21 cellular contexts compared by ENCODE assay signal in the genomic region with DNA sequence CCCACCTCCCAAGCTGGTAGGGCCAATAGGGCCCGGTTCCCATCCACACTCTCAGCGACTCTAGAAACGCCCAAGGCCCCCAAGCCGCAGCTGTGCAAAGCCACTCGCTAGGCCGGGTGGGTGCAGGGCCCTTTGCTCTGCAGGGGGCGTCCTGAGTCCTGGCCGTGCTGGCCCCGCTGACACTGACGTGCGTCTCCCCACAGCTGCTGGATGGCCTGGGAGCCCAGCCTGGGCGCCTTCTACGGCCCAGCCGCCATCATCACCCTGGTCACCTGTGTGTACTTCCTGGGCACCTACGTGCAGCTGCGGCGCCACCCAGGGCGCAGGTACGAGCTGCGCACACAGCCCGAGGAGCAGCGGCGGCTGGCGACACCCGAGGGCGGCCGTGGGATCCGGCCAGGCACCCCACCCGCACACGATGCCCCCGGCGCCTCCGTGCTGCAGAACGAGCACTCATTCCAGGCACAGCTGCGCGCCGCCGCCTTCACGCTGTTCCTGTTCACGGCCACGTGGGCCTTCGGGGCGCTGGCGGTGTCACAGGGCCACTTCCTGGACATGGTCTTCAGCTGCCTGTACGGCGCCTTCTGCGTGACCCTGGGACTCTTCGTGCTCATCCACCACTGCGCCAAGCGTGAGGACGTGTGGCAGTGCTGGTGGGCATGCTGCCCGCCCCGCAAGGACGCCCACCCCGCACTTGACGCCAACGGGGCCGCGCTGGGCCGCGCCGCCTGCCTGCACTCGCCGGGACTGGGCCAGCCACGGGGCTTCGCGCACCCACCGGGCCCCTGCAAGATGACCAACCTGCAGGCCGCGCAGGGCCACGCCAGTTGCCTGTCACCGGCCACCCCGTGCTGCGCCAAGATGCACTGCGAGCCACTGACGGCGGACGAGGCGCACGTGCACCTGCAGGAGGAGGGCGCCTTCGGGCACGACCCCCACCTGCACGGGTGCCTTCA. TPM values are rescaled to one million over a fixed set of nuclear protein-coding genes. Genes with fewer than 3 reads are reported as not detected.
DNase-seq lines count a peak whose midpoint lies in the region; ATAC-seq and TF ChIP-seq lines count a peak whose summit lies in the region.
"Had no signal": no experiment of that assay in that cellular context is flagged by ENCODE, and none has a peak within 500 bp of the region (broad histone marks: within the 10 kb centered on the region; RNA-seq: fewer than 3 reads in every experiment).

No MANE protein-coding gene starts in this region.

- no peak overlapping the region for H2BK15ac ChIP-seq in neuronal stem cell (ENCODE audit: low read length)

- in situ Hi-C loops in KBM-7 (cut with MboI; ENCODE audit: low pct_unique_long_range_greater_than_20kb, low sequenced_read_pairs) = no loop called here

- WGBS in neuronal stem cell (ENCODE audit: extremely low coverage in 2 of 2, insufficient read length in 2 of 2, insufficient replicate concordance in 1 of 2), 2 donors = no CpG with 5 or more reads among the region's 84 CpGs

- H3K14ac ChIP-seq in neuronal stem cell (ENCODE audit: low read length) = peak overlapping the region; percentile 71

- H2AFZ ChIP-seq in neuronal stem cell (ENCODE audit: low read length) = no peak overlapping the region
- H2AFZ ChIP-seq: hepatocyte had no signal

- TF ChIP-seq CTCF in left ventricle myocardium inferior (IDR thresholded peaks at IDR 0.05; ENCODE audit: borderline replicate concordance) (no peak), chondrocyte (IDR thresholded peaks at IDR 0.05) (no peak), upper lobe of right lung (IDR thresholded peaks at IDR 0.05) (no peak)

- peak overlapping the region; percentile 63 for H2AK5ac ChIP-seq in neuronal stem cell (ENCODE audit: low read depth, low read length)

- H3K4ac ChIP-seq in neuronal stem cell (ENCODE audit: low read length) = no peak overlapping the region

- no peaks in the 10 kb centered on the region for H3K9me3 Mint-ChIP-seq in chondrocyte (ENCODE audit: low read depth)
- H3K9me3 Mint-ChIP-seq: activated naive CD4-positive, alpha-beta T cell treated with anti-CD3 and anti-CD28 coated beads, Interleukin-2, amount 50 U/mL, for 72 hours; activated T-helper 1 cell treated with anti-CD3 and anti-CD28 coated beads, Interleukin-12 subunit alpha, Interleukin-12 subunit beta, Interleukin-2, Interleukin-4 antibody, amounts not matched to agents 30 ng/mL and 10 ng/mL and 1 ng/mL, durations not matched to agents 14 hours and 24 hours and 36 hours had no signal

- no peak for ATAC-seq in left cardiac atrium
- ATAC-seq in upper lobe of right lung = no peak
- ATAC-seq: left colon, SK-N-SH treated with all-trans-retinoic acid at 6 μM for 48 hours had no signal

- no peak overlapping the region for H3K4me3 Mint-ChIP-seq in chondrocyte (ENCODE audit: unreplicated experiment)
- H3K4me3 Mint-ChIP-seq: activated T-helper 1 cell treated with anti-CD3 and anti-CD28 coated beads, Interleukin-12 subunit alpha, Interleukin-12 subunit beta, Interleukin-2, Interleukin-4 antibody, amounts not matched to agents 30 ng/mL and 10 ng/mL and 1 ng/mL, durations not matched to agents 14 hours and 24 hours and 36 hours; HFFc6 had no signal

- no peak overlapping the region for H2BK12ac ChIP-seq in neuronal stem cell (ENCODE audit: low read length)

- intact Hi-C loops in left ventricle myocardium inferior (cut with micrococcal nuclease) = no loop called here
- intact Hi-C loops in left cardiac atrium (cut with DNase I) = loop anchor here in 1 of 2 donors (10.0 kb wide), 1 partner anchor 294 kb away; no protein-coding TSS in a partner anchor
- intact Hi-C loops in upper lobe of right lung (cut with DNase I) = no loop called here

- H4K8ac ChIP-seq in neuronal stem cell (ENCODE audit: low read depth, low read length) = peak overlapping the region; percentile 17

- H3K27ac Mint-ChIP-seq in chondrocyte (ENCODE audit: unreplicated experiment) = no peak overlapping the region
- H3K27ac Mint-ChIP-seq: activated naive CD4-positive, alpha-beta T cell treated with anti-CD3 and anti-CD28 coated beads, Interleukin-2, amount 50 U/mL, for 72 hours; activated T-helper 1 cell treated with anti-CD3 and anti-CD28 coated beads, Interleukin-12 subunit alpha, Interleukin-12 subunit beta, Interleukin-2, Interleukin-4 antibody, amounts not matched to agents 30 ng/mL and 10 ng/mL and 1 ng/mL, durations not matched to agents 14 hours and 24 hours and 36 hours; HFFc6 had no signal

- H3K36me3 ChIP-seq in left ventricle myocardium inferior (no peaks in the 10 kb centered on the region), neuronal stem cell (replicated peaks in 1 of 2; ENCODE audit: control insufficient read depth in 2 of 2, insufficient read depth in 2 of 2, low read length in 2 of 2) (no peaks in the 10 kb centered on the region), upper lobe of right lung (no peaks in the 10 kb centered on the region)
- H3K36me3 ChIP-seq: esophagus muscularis mucosa had no signal

- H3K36me3 Mint-ChIP-seq in chondrocyte (ENCODE audit: low read depth) = no peaks in the 10 kb centered on the region
- H3K36me3 Mint-ChIP-seq: activated naive CD4-positive, alpha-beta T cell treated with anti-CD3 and anti-CD28 coated beads, Interleukin-2, amount 50 U/mL, for 72 hours had no signal

- H3K4me1 ChIP-seq in left ventricle myocardium inferior = peaks cover 4% of the 10 kb centered on the region
- H3K4me1 ChIP-seq in neuronal stem cell (ENCODE audit: control insufficient read depth in 2 of 2, insufficient read depth in 1 of 2, low read depth in 1 of 2, low read length in 2 of 2) = peaks cover 0 to 5% of the 10 kb centered on the region in 2 donors
- H3K4me1 ChIP-seq in upper lobe of right lung = no peaks in the 10 kb centered on the region

- no peak overlapping the region for H2BK120ac ChIP-seq in neuronal stem cell (ENCODE audit: low read depth, low read length)

- peak overlapping the region; percentile 65 for H3K23ac ChIP-seq in neuronal stem cell (ENCODE audit: low read depth, low read length, poor library complexity)

- peaks cover 46% of the 10 kb centered on the region for H3K27me3 ChIP-seq in left ventricle myocardium inferior (ENCODE audit: low read depth)
- peaks cover 0 to 14% (median 6%) of the 10 kb centered on the region in 3 experiments for H3K27me3 ChIP-seq in neuronal stem cell (ENCODE audit: control insufficient read depth in 3 of 3, insufficient read depth in 3 of 3, low read depth in 1 of 3, low read length in 3 of 3)
- H3K27me3 ChIP-seq in upper lobe of right lung = peaks cover 27% of the 10 kb centered on the region

- no peaks in the 10 kb centered on the region for H3K9me3 ChIP-seq in left ventricle myocardium inferior (replicated peaks)
- H3K9me3 ChIP-seq in neuronal stem cell (replicated peaks in 1 of 2; ENCODE audit: control insufficient read depth in 2 of 2, insufficient read depth in 1 of 2, low read depth in 1 of 2, low read length in 2 of 2) = peaks cover 0 to 6% of the 10 kb centered on the region in 2 donors
- no peaks in the 10 kb centered on the region for H3K9me3 ChIP-seq in upper lobe of right lung
- H3K9me3 ChIP-seq: esophagus muscularis mucosa had no signal

- DNase-seq in left ventricle myocardium inferior (peak; percentile 10), left cardiac atrium (no peak), chondrocyte (ENCODE audit: low spot score) (peak; percentile 92), neuronal stem cell (ENCODE audit: low spot score) (no peak), upper lobe of right lung (peak; percentile 57), OCI-M2 (lab: John Stamatoyannopoulos, UW; ENCODE audit: unreplicated experiment) (no peak), KBM-7 (no peak), NCI-H146 treated with DMSO at 0.1 percent for 48 hours (lab: John Stamatoyannopoulos, UW; ENCODE audit: unreplicated experiment) (no peak)
- DNase-seq: foreskin melanocyte, HFFc6, NCI-H1417 treated with DMSO at 0.1 percent for 48 hours, NCI-H82, RPMI8226 had no signal

- no peak overlapping the region for H3K9ac ChIP-seq in neuronal stem cell (ENCODE audit: low read depth, low read length, poor library complexity)

- no peak overlapping the region for H3K27ac ChIP-seq in left ventricle myocardium inferior (replicated peaks)
- no peak overlapping the region for H3K27ac ChIP-seq in neuronal stem cell (replicated peaks; ENCODE audit: low read length)
- H3K27ac ChIP-seq in upper lobe of right lung = no peak overlapping the region
- H3K27ac ChIP-seq: coronary artery, esophagus muscularis mucosa, hepatocyte had no signal

- no peak overlapping the region for H2BK5ac ChIP-seq in neuronal stem cell (ENCODE audit: low read length)

- H3K4me1 Mint-ChIP-seq in chondrocyte (ENCODE audit: low read depth) = no peaks in the 10 kb centered on the region

- no peaks in the 10 kb centered on the region for H3K79me1 ChIP-seq in neuronal stem cell (ENCODE audit: low read depth, low read length)

- peaks cover 17% of the 10 kb centered on the region for H3K27me3 Mint-ChIP-seq in chondrocyte (ENCODE audit: low read depth)

- no peak overlapping the region for H3K4me2 ChIP-seq in neuronal stem cell (ENCODE audit: insufficient read depth, low read length, poor library complexity, severe bottlenecking)
- H3K4me2 ChIP-seq: hepatocyte had no signal

- H4K91ac ChIP-seq in neuronal stem cell (ENCODE audit: low read depth, low read length, poor library complexity) = no peak overlapping the region

- H3K18ac ChIP-seq in neuronal stem cell (ENCODE audit: low read length) = peak overlapping the region; percentile 57

- H3K4me3 ChIP-seq in left ventricle myocardium inferior (no peak overlapping the region), neuronal stem cell (ENCODE audit: low read length in 2 of 2) (peak overlapping the region in 1 of 2 donors; percentile 42), upper lobe of right lung (no peak overlapping the region)
- H3K4me3 ChIP-seq: coronary artery, esophagus muscularis mucosa, hepatocyte had no signal

RNA-seq across cellular contexts. Expression of a gene that starts 31.6 kb away (rescaled TPM):
- total RNA-seq in left ventricle myocardium inferior (0.11 TPM), left cardiac atrium (under 1 TPM; 0.34 to 0.50 TPM), chondrocyte (0.24 to 0.72 TPM (median 0.55 TPM) in 3 replicates), upper lobe of right lung (14.3 TPM)
- polyA plus RNA-seq in neuronal stem cell (2013, experiment 1 of 2) = 6.4 TPM
- polyA plus RNA-seq in neuronal stem cell (2013, experiment 2 of 2) = 6.1 TPM

RNA-seq across cellular contexts. Expression of a gene that starts 40.7 kb away (rescaled TPM):
- not detected for total RNA-seq in left ventricle myocardium inferior
- total RNA-seq in left cardiac atrium = under 1 TPM in 1 of 2 donors, not detected in 1; 0.10 TPM
- total RNA-seq in chondrocyte = not detected in 3 replicates
- polyA plus RNA-seq in neuronal stem cell (2013, experiment 1 of 2) = 0.08 TPM
- 0.07 TPM for polyA plus RNA-seq in neuronal stem cell (2013, experiment 2 of 2)
- total RNA-seq in upper lobe of right lung = not detected
- total RNA-seq: activated naive CD4-positive, alpha-beta T cell treated with anti-CD3 and anti-CD28 coated beads, Interleukin-2, amount 50 U/mL, for 72 hours; activated T-helper 1 cell treated with anti-CD3 and anti-CD28 coated beads, Interleukin-12 subunit alpha, Interleukin-12 subunit beta, Interleukin-2, Interleukin-4 antibody, amounts not matched to agents 30 ng/mL and 10 ng/mL and 1 ng/mL, durations not matched to agents 14 hours and 24 hours and 36 hours; HFFc6; left colon; renal cortical epithelial cell had no signal
- polyA plus RNA-seq: hepatocyte had no signal

Comparison
In these comparisons a context has a peak if more than half of its experiments do, and no peak if none do; other contexts are left out.
1. DNase-seq: peak in left ventricle myocardium inferior (single experiment), chondrocyte (single experiment) and upper lobe of right lung (single experiment); none in left cardiac atrium (single experiment), neuronal stem cell (single experiment), OCI-M2 (single experiment), KBM-7 (single experiment) and NCI-H146 treated with DMSO at 0.1 percent for 48 hours (single experiment).